In genomic region chr15:27825023-27825422, GRCh38 we compare ENCODE assay signal across 23 cellular contexts.
"Had no signal": no experiment of that assay in that cellular context is flagged by ENCODE, and none has a peak within 500 bp of the region (broad histone marks: within the 10 kb centered on the region; RNA-seq: fewer than 3 reads in every experiment).

No MANE protein-coding gene starts in this region.

- H2AFZ ChIP-seq: hepatocyte, neural progenitor cell had no signal

- ATAC-seq: left cardiac atrium; natural killer cell; stimulated activated naive CD8-positive, alpha-beta T cell treated with anti-CD3 and anti-CD28 coated beads, Interleukin-15, amount 100 ng/mL, for 72 hours had no signal

- H3K27ac ChIP-seq: hepatocyte, left ventricle myocardium inferior, neural progenitor cell, ovary, right atrium auricular region, right lobe of liver, tibial nerve, vagina had no signal

- H3K9me3 ChIP-seq: left ventricle myocardium inferior, ovary, right atrium auricular region, right lobe of liver, tibial nerve, vagina had no signal

- H3K4me3 ChIP-seq: hepatocyte, left ventricle myocardium inferior, lung, neural progenitor cell, ovary, right atrium auricular region, right lobe of liver, smooth muscle cell, tibial nerve, vagina had no signal

- H3K27me3 ChIP-seq: hepatocyte, neural progenitor cell, ovary, right atrium auricular region, right lobe of liver, tibial nerve, vagina had no signal

- H3K4me2 ChIP-seq: hepatocyte, neural progenitor cell, smooth muscle cell had no signal

- H3K4me1 ChIP-seq: left ventricle myocardium inferior, neural progenitor cell, right atrium auricular region, right lobe of liver, tibial nerve had no signal

- H3K9ac ChIP-seq: neural progenitor cell had no signal

- DNase-seq: kidney glomerular epithelial cell; left cardiac atrium; left ventricle myocardium inferior; mesendoderm; naive B cell; natural killer cell; nephron progenitor cell; ovary; right lobe of liver; stimulated activated CD4-positive, alpha-beta T cell treated with anti-CD3 and anti-CD28 coated beads, Interleukin-1b, Interleukin-23, amount 100 ng/mL, for 48 hours; stimulated activated CD4-positive, alpha-beta T cell treated with anti-CD3 and anti-CD28 coated beads, Interleukin-2, amount 100 ng/mL, for 48 hours; stimulated activated CD4-positive, alpha-beta T cell treated with anti-CD3 and anti-CD28 coated beads, Interleukin-4, amount 100 ng/mL, for 4 hours; stimulated activated CD8-positive, alpha-beta memory T cell treated with anti-CD3 and anti-CD28 coated beads, Interleukin-4, amount 100 ng/mL, for 48 hours; stimulated activated naive CD4-positive, alpha-beta T cell treated with Interleukin-2 at 50 U/mL for 16 hours; stimulated activated naive CD8-positive, alpha-beta T cell treated with anti-CD3 and anti-CD28 coated beads, Interleukin-15, amount 100 ng/mL, for 72 hours; substantia nigra had no signal

- H3K36me3 ChIP-seq: left ventricle myocardium inferior, neural progenitor cell, ovary, right atrium auricular region, right lobe of liver, tibial nerve, vagina had no signal
